In genomic region chr19:36093687-36094086, GRCh38 we compare ENCODE assay signal across 21 cellular contexts. TPM values are rescaled to one million over a fixed set of nuclear protein-coding genes. Genes with fewer than 3 reads are reported as not detected.
DNase-seq lines count a peak whose midpoint lies in the region; ATAC-seq and TF ChIP-seq lines count a peak whose summit lies in the region.
"Had no signal": no experiment of that assay in that cellular context is flagged by ENCODE, and none has a peak within 500 bp of the region (broad histone marks: within the 10 kb centered on the region; RNA-seq: fewer than 3 reads in every experiment).

No MANE protein-coding gene starts in this region.

- H3K4me3 ChIP-seq in upper lobe of right lung: no peak overlapping the region
- H3K4me3 ChIP-seq: ascending aorta, esophagus squamous epithelium, ovary, PC-9, SK-N-MC, spleen had no signal

- no peak for ATAC-seq in activated T-helper 17 cell treated with anti-CD3 and anti-CD28 coated beads, Interleukin-2, amount 50 U/mL, for 72 hours (replicated peaks)
- ATAC-seq in Right ventricle myocardium superior (ENCODE audit: poor library complexity): peak; percentile 89
- no peak for ATAC-seq in stimulated activated effector memory CD8-positive, alpha-beta T cell treated with anti-CD3 and anti-CD28 coated beads, Interleukin-12 subunit alpha, Interleukin-12 subunit beta, amount 100 ng/mL, for 72 hours
- ATAC-seq in upper lobe of right lung: no peak

- no peaks in the 10 kb centered on the region for H3K27me3 Mint-ChIP-seq in activated T-cell treated with anti-CD3 and anti-CD28 coated beads, Interleukin-2, amount 50 U/mL, for 24 hours
- H3K27me3 Mint-ChIP-seq in activated T-helper 17 cell treated with anti-CD3 and anti-CD28 coated beads, Interleukin-2, amount 50 U/mL, for 72 hours: no peaks in the 10 kb centered on the region
- H3K27me3 Mint-ChIP-seq: dendritic cell treated with granulocyte-macrophage colony-stimulating factor and Interleukin-4, amounts not matched to agents 40 ng/mL and 50 ng/mL, for 4 days had no signal

- H3K27ac ChIP-seq in upper lobe of right lung: no peak overlapping the region
- H3K27ac ChIP-seq: ascending aorta, esophagus squamous epithelium, ovary, PC-9, SK-N-MC, spleen had no signal

- H3K36me3 ChIP-seq in upper lobe of right lung: no peaks in the 10 kb centered on the region
- H3K36me3 ChIP-seq: ascending aorta, esophagus squamous epithelium, ovary had no signal

- H3K9me3 Mint-ChIP-seq in activated T-cell treated with anti-CD3 and anti-CD28 coated beads, Interleukin-2, amount 50 U/mL, for 24 hours: no peaks in the 10 kb centered on the region
- H3K9me3 Mint-ChIP-seq in activated T-helper 17 cell treated with anti-CD3 and anti-CD28 coated beads, Interleukin-2, amount 50 U/mL, for 72 hours: no peaks in the 10 kb centered on the region
- no peaks in the 10 kb centered on the region for H3K9me3 Mint-ChIP-seq in stimulated activated effector memory CD8-positive, alpha-beta T cell treated with anti-CD3 and anti-CD28 coated beads, Interleukin-12 subunit alpha, Interleukin-12 subunit beta, amount 100 ng/mL, for 72 hours
- H3K9me3 Mint-ChIP-seq: dendritic cell treated with granulocyte-macrophage colony-stimulating factor and Interleukin-4, amounts not matched to agents 40 ng/mL and 50 ng/mL, for 4 days had no signal

- no peaks in the 10 kb centered on the region for H3K4me1 ChIP-seq in upper lobe of right lung
- H3K4me1 ChIP-seq: ascending aorta had no signal

- no peak for DNase-seq in activated T-cell treated with anti-CD3 and anti-CD28 coated beads, Interleukin-2, amount 50 U/mL, for 24 hours
- no peak for DNase-seq in activated T-cell treated with anti-CD3 and anti-CD28 coated beads, Interleukin-2, amount 50 U/mL, for 48 hours
- no peak for DNase-seq in Right ventricle myocardium superior
- DNase-seq in stimulated activated effector memory CD8-positive, alpha-beta T cell treated with anti-CD3 and anti-CD28 coated beads, Interleukin-12 subunit alpha, Interleukin-12 subunit beta, amount 100 ng/mL, for 72 hours (ENCODE audit: low spot score in 2 of 2): no peak
- DNase-seq in upper lobe of right lung: no peak
- DNase-seq in erythroblast (lab: John Stamatoyannopoulos, UW): no peak
- no peak for DNase-seq in stimulated activated CD4-positive, alpha-beta T cell treated with anti-CD3 and anti-CD28 coated beads, Interleukin-2, amount 100 ng/mL, for 24 hours
- DNase-seq: EL, esophagus squamous epithelium, KBM-7, NCI-H1048, NCI-H69, ovary, PC-9, spleen had no signal

- no peak overlapping the region for H3K4me3 Mint-ChIP-seq in activated T-cell treated with anti-CD3 and anti-CD28 coated beads, Interleukin-2, amount 50 U/mL, for 24 hours
- peak overlapping the region; percentile 53 for H3K4me3 Mint-ChIP-seq in activated T-helper 17 cell treated with anti-CD3 and anti-CD28 coated beads, Interleukin-2, amount 50 U/mL, for 72 hours
- H3K4me3 Mint-ChIP-seq in stimulated activated effector memory CD8-positive, alpha-beta T cell treated with anti-CD3 and anti-CD28 coated beads, Interleukin-12 subunit alpha, Interleukin-12 subunit beta, amount 100 ng/mL, for 72 hours: peak overlapping the region; percentile 17
- H3K4me3 Mint-ChIP-seq: dendritic cell treated with granulocyte-macrophage colony-stimulating factor and Interleukin-4, amounts not matched to agents 40 ng/mL and 50 ng/mL, for 4 days had no signal

- H3K4me1 Mint-ChIP-seq in activated T-cell treated with anti-CD3 and anti-CD28 coated beads, Interleukin-2, amount 50 U/mL, for 24 hours (ENCODE audit: low read depth): peaks cover 22% of the 10 kb centered on the region
- H3K4me1 Mint-ChIP-seq in activated T-helper 17 cell treated with anti-CD3 and anti-CD28 coated beads, Interleukin-2, amount 50 U/mL, for 72 hours: peaks cover 18% of the 10 kb centered on the region
- peaks cover 17% of the 10 kb centered on the region for H3K4me1 Mint-ChIP-seq in stimulated activated effector memory CD8-positive, alpha-beta T cell treated with anti-CD3 and anti-CD28 coated beads, Interleukin-12 subunit alpha, Interleukin-12 subunit beta, amount 100 ng/mL, for 72 hours

- peaks cover 86% of the 10 kb centered on the region for H3K36me3 Mint-ChIP-seq in activated T-cell treated with anti-CD3 and anti-CD28 coated beads, Interleukin-2, amount 50 U/mL, for 24 hours (ENCODE audit: low read depth)
- peaks cover 52% of the 10 kb centered on the region for H3K36me3 Mint-ChIP-seq in activated T-helper 17 cell treated with anti-CD3 and anti-CD28 coated beads, Interleukin-2, amount 50 U/mL, for 72 hours (ENCODE audit: low read depth)
- peaks cover 47% of the 10 kb centered on the region for H3K36me3 Mint-ChIP-seq in stimulated activated effector memory CD8-positive, alpha-beta T cell treated with anti-CD3 and anti-CD28 coated beads, Interleukin-12 subunit alpha, Interleukin-12 subunit beta, amount 100 ng/mL, for 72 hours

- intact Hi-C loops in Right ventricle myocardium superior (cut with DNase I): no loop called here
- intact Hi-C loops in upper lobe of right lung (cut with DNase I): no loop called here

- TF ChIP-seq POLR2A in erythroblast (IDR thresholded peaks at IDR 0.05; ENCODE audit: low read length): no peak

- H3K27me3 ChIP-seq in upper lobe of right lung: no peaks in the 10 kb centered on the region
- H3K27me3 ChIP-seq: ascending aorta, esophagus squamous epithelium, ovary, spleen had no signal

- H3K27ac Mint-ChIP-seq in activated T-cell treated with anti-CD3 and anti-CD28 coated beads, Interleukin-2, amount 50 U/mL, for 24 hours: peak overlapping the region; percentile 81
- H3K27ac Mint-ChIP-seq in activated T-helper 17 cell treated with anti-CD3 and anti-CD28 coated beads, Interleukin-2, amount 50 U/mL, for 72 hours: peak overlapping the region; percentile 66
- peak overlapping the region; percentile 70 for H3K27ac Mint-ChIP-seq in stimulated activated effector memory CD8-positive, alpha-beta T cell treated with anti-CD3 and anti-CD28 coated beads, Interleukin-12 subunit alpha, Interleukin-12 subunit beta, amount 100 ng/mL, for 72 hours

- no peaks in the 10 kb centered on the region for H3K9me3 ChIP-seq in upper lobe of right lung
- H3K9me3 ChIP-seq: ascending aorta, esophagus squamous epithelium, ovary, spleen had no signal

- TF ChIP-seq CTCF in upper lobe of right lung (IDR thresholded peaks at IDR 0.05): no peak

RNA-seq across cellular contexts. Expression of gene OVOL3, which starts 17.3 kb away (rescaled TPM):
- total RNA-seq in activated T-helper 17 cell treated with anti-CD3 and anti-CD28 coated beads, Interleukin-2, amount 50 U/mL, for 72 hours: not detected
- not detected for total RNA-seq in Right ventricle myocardium superior
- total RNA-seq in upper lobe of right lung: not detected
- total RNA-seq: ascending aorta, esophagus squamous epithelium, H1, kidney epithelial cell, ovary, PC-9, spleen had no signal

RNA-seq across cellular contexts. Expression of gene POLR2I, which starts 21.0 kb away (rescaled TPM):
- 10 to 100 TPM; 32.4 to 58.0 TPM for total RNA-seq in activated T-helper 17 cell treated with anti-CD3 and anti-CD28 coated beads, Interleukin-2, amount 50 U/mL, for 72 hours
- total RNA-seq in Right ventricle myocardium superior: 145 TPM
- total RNA-seq in upper lobe of right lung: 37.6 TPM

RNA-seq across cellular contexts. Expression of gene TBCB, which starts 21.6 kb away (rescaled TPM):
- total RNA-seq in activated T-helper 17 cell treated with anti-CD3 and anti-CD28 coated beads, Interleukin-2, amount 50 U/mL, for 72 hours: 100 to 1,000 TPM; 105 to 162 TPM
- total RNA-seq in Right ventricle myocardium superior (95.8 TPM), upper lobe of right lung (82.2 TPM)

RNA-seq across cellular contexts. Expression of gene WDR62, which starts 39.0 kb away (rescaled TPM):
- total RNA-seq in activated T-helper 17 cell treated with anti-CD3 and anti-CD28 coated beads, Interleukin-2, amount 50 U/mL, for 72 hours: 10 to 100 TPM; 19.3 to 33.2 TPM
- total RNA-seq in Right ventricle myocardium superior (28.3 TPM), upper lobe of right lung (0.93 TPM)
- total RNA-seq: ascending aorta had no signal

RNA-seq across cellular contexts. Expression of gene THAP8, which starts 39.6 kb away (rescaled TPM):
- 1 to 10 TPM; 2.3 to 7.9 TPM for total RNA-seq in activated T-helper 17 cell treated with anti-CD3 and anti-CD28 coated beads, Interleukin-2, amount 50 U/mL, for 72 hours
- 4.2 TPM for total RNA-seq in Right ventricle myocardium superior
- total RNA-seq in upper lobe of right lung: 5.2 TPM
- total RNA-seq: ascending aorta had no signal
